23 cellular contexts compared by ENCODE assay signal in genomic region chr5:125602184-125602583, GRCh38.
"Had no signal": no experiment of that assay in that cellular context is flagged by ENCODE, and none has a peak within 500 bp of the region (broad histone marks: within the 10 kb centered on the region; RNA-seq: fewer than 3 reads in every experiment).

No MANE protein-coding gene starts in this region.

- H3K9me3 ChIP-seq: Peyer's patch, SJCRH30 had no signal

- ATAC-seq: Right ventricle myocardium inferior, SK-N-SH treated with all-trans-retinoic acid at 6 μM for 48 hours had no signal

- H3K36me3 ChIP-seq: Peyer's patch, SJCRH30 had no signal

- DNase-seq: Karpas-422; KG1; MV-4-11; NCI-H1048; NCI-H1105 treated with DMSO at 0.1 percent for 48 hours; NCI-H1417 treated with DMSO at 0.1 percent for 48 hours; NCI-H146; NCI-H1694 treated with DMSO at 0.1 percent for 48 hours; NCI-H1930; NCI-H2171; NCI-H226; NCI-H446; NCI-H510A; NCI-H524 treated with DMSO at 0.1 percent for 48 hours; NCI-H69; NCI-H774; NK-92 treated with Interleukin-12 subunit alpha and Interleukin-12 subunit beta, amount 100 ng/mL, for 24 hours; PC-9; Peyer's patch; SHP77 treated with DMSO at 0.1 percent for 48 hours; SJCRH30 had no signal

- H3K4me2 ChIP-seq: PC-9 had no signal

- H3K27ac ChIP-seq: PC-9, Peyer's patch, SJCRH30 had no signal

- H3K4me3 ChIP-seq: PC-9, Peyer's patch, SJCRH30 had no signal

- H3K27me3 ChIP-seq: Peyer's patch, SJCRH30 had no signal

- H3K4me1 ChIP-seq: Peyer's patch had no signal

- H2AFZ ChIP-seq: PC-9 had no signal
